ENCODE assay signal across 1 cellular context in the genomic region with DNA sequence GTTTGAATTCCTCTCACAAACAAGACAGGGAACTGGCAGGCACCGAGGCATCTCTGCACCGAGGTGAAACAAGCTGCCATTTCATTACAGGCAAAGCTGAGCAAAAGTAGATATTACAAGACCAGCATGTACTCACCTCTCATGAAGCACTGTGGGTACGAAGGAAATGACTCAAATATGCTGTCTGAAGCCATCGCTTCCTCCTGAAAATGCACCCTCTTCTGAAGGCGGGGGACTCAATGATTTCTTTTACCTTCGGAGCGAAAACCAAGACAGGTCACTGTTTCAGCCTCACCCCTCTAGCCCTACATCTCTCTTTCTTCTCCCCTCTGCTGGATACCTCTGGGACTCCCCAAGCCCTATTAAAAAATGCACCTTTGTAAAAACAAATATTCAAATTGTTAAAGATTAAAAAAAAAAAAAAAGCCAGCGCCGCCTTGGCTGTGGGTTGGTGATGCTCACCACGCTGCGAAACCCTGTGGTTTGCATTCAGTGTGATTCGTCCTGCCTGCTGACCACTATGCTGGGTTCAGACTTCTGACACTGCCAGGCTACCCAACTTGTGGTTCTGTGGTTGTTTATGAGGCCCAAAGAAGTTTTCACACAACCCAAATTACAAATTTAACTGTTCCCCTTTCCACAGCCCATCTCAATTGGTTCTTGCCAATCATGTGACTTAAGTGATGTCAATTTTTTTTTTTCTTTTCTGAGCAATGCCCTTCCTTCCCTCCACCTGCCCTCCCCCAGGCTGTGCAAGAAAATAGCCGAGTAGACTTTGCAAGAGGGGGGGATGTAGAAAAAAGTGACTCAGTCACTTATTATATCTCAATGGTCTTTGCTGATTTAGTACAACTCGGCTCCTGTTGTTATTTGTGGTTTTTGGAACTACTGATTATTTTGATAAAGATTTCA.
TF ChIP-seq lines count a peak whose summit lies in the region.

Gene RUNX1, minus strand, starts transcription at position 597 of the 912 bp plus-strand sequence.

TF ChIP-seq in H1, 55 proteins besides CTCF, POLR2A, EP300 and RAD21:
- TF ChIP-seq KDM4A (IDR thresholded peaks at IDR 0.05; ENCODE audit: low read depth, low read length, severe bottlenecking): no peak
- TF ChIP-seq TEAD4 (IDR thresholded peaks at IDR 0.05; ENCODE audit: low read depth, low read length): no peak
- no peak for TF ChIP-seq TAF7 (optimal IDR thresholded peaks at IDR 0.05; ENCODE audit: borderline replicate concordance, low read depth, low read length)
- no peak for TF ChIP-seq KDM5A (IDR thresholded peaks at IDR 0.05; ENCODE audit: low read length)
- TF ChIP-seq RXRA (IDR thresholded peaks at IDR 0.05; ENCODE audit: insufficient read depth, low read depth, low read length): no peak
- TF ChIP-seq SP1 (IDR thresholded peaks at IDR 0.05; ENCODE audit: low read depth, low read length): no peak
- no peak for TF ChIP-seq RBBP5 (IDR thresholded peaks at IDR 0.05; ENCODE audit: borderline replicate concordance, low read depth, low read length)
- no peak for TF ChIP-seq GABPA (IDR thresholded peaks at IDR 0.05; ENCODE audit: borderline replicate concordance, insufficient read depth, low read length)
- TF ChIP-seq SP2 (IDR thresholded peaks at IDR 0.05; ENCODE audit: low read length): no peak
- no peak for TF ChIP-seq BRCA1 (IDR thresholded peaks at IDR 0.05; ENCODE audit: low read depth, low read length)
- no peak for TF ChIP-seq RNF2 (IDR thresholded peaks at IDR 0.05; ENCODE audit: borderline replicate concordance, low read depth, low read length, missing control alignments, poor library complexity, severe bottlenecking)
- no peak for TF ChIP-seq SIN3A (conservative IDR thresholded peaks at IDR 0.05 in 1 of 2, IDR thresholded peaks at IDR 0.05 in 1 of 2; ENCODE audit: low read depth in 1 of 2, low read length in 2 of 2)
- no peak for TF ChIP-seq CBX8 (IDR thresholded peaks at IDR 0.05; ENCODE audit: borderline replicate concordance, low read depth, low read length)
- no peak for TF ChIP-seq YY1 (IDR thresholded peaks at IDR 0.05; ENCODE audit: low read depth, low read length)
- TF ChIP-seq TCF12 (IDR thresholded peaks at IDR 0.05; ENCODE audit: low read depth, low read length): no peak
